ENCODE assay signal across 8 cellular contexts in the genomic region with DNA sequence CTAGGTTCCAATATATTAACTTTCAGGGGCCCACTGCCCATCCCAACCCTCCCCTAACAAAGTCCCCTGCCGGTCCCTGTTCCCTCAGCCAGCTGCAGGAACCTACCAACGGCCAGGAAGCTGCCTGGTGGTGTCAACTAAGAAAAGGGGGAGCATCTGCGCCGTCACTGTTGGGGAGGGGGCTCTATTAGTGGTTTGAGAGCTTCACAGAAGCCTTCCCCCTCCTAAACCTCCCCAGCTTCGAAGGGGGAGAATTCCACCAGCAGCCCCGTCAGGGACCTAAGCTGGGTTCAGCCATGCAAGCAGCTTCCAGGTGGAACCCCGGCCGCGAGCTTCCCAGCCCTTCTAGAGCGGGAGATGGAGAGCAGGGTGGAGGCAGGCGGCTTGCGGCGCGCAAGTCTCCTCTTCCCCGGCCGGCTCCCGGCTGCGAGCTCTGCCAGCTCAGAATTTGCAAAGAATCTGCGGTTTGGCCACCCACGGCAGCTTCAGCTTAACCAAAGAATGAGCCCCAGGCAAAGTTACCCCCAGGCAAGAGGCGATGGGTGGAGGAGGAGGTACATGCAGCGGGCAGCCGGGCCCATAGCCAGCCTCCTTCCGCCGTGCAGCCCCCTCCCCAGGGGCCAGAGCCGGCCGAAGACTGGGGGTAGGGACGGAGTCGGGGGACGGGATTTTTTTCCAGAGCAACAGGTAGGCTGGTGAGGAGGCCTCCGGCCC. TPM values are rescaled to one million over a fixed set of nuclear protein-coding genes. Genes with fewer than 3 reads are reported as not detected.
A peak's percentile ranks its signal among the peaks of the same experiment; 100 is the strongest.
DNase-seq lines count a peak whose midpoint lies in the region; ATAC-seq and TF ChIP-seq lines count a peak whose summit lies in the region.

No MANE protein-coding gene starts in this region.

- peak overlapping the region; percentile 84 for H2AFZ ChIP-seq in parathyroid adenoma

- TF ChIP-seq EP300 in tibial nerve (IDR thresholded peaks at IDR 0.05): no peak

- no peaks in the 10 kb centered on the region for H3K79me2 ChIP-seq in parathyroid adenoma

- TF ChIP-seq CTCF in 22Rv1 (IDR thresholded peaks at IDR 0.05): no peak
- no peak for TF ChIP-seq CTCF in parathyroid adenoma (IDR thresholded peaks at IDR 0.05)
- no peak for TF ChIP-seq CTCF in tibial nerve (IDR thresholded peaks at IDR 0.05)

- H3K9me3 ChIP-seq in parathyroid adenoma (ENCODE audit: control insufficient read depth, low read length) (no peaks in the 10 kb centered on the region), tibial nerve (no peaks in the 10 kb centered on the region)

- H3K27ac ChIP-seq in 22Rv1 (peak overlapping the region; percentile 90), parathyroid adenoma (peak overlapping the region; percentile 68), tibial nerve (peak overlapping the region; percentile 45 to 88 (median 80))

- no peaks in the 10 kb centered on the region for H3K27me3 ChIP-seq in parathyroid adenoma (ENCODE audit: control insufficient read depth, insufficient read depth, low read length)
- no peaks in the 10 kb centered on the region for H3K27me3 ChIP-seq in tibial nerve

- H3K9ac ChIP-seq in parathyroid adenoma: no peak overlapping the region

- H3K4me3 ChIP-seq in parathyroid adenoma (ENCODE audit: low read depth, low read length) (peak overlapping the region; percentile 65), tibial nerve (peak overlapping the region; percentile 53 to 64 (median 60))

- peak overlapping the region; percentile 87 for H3K4me2 ChIP-seq in parathyroid adenoma (ENCODE audit: low read length)

- H3K4me1 ChIP-seq in parathyroid adenoma (peaks cover 5% of the 10 kb centered on the region), tibial nerve (peaks cover 0 to 21% (median 8%) of the 10 kb centered on the region in 4 donors)

- 0 to 1% methylated on average over 30 to 31 of the region's 31 CpGs for WGBS in tibial nerve, 2 donors

- peak; percentile 82 for DNase-seq in RKO (ENCODE audit: low spot score)
- DNase-seq in activated gamma-delta T cell treated with Interleukin-2 at 50 U/mL for 16 hours: peak; percentile 60
- DNase-seq in globus pallidus (ENCODE audit: low spot score): peak; percentile 20
- DNase-seq in tibial nerve (ENCODE audit: low spot score in 2 of 2): peak in 1 of 2 donors; percentile 20

- H3K36me3 ChIP-seq in parathyroid adenoma (ENCODE audit: control insufficient read depth, insufficient read depth, low read length) (no peaks in the 10 kb centered on the region), tibial nerve (peaks cover 0 to 41% (median 0%) of the 10 kb centered on the region in 3 donors)

- ATAC-seq in GM18517 (IDR thresholded peaks at IDR 0.05; ENCODE audit: unreplicated experiment): peak; percentile 18
- peak; percentile 11 for ATAC-seq in HG03159 (IDR thresholded peaks at IDR 0.05; ENCODE audit: unreplicated experiment)

- no peak for TF ChIP-seq POLR2A in tibial nerve (IDR thresholded peaks at IDR 0.05)

RNA-seq across cellular contexts. Expression of gene DDX19A, which starts 33.7 kb away (rescaled TPM):
- total RNA-seq in tibial nerve: 10 to 100 TPM; 39.3 to 47.1 (median 45.2) TPM

RNA-seq across cellular contexts. Expression of gene ST3GAL2, which starts 58.5 kb away (rescaled TPM):
- total RNA-seq in tibial nerve: 10 to 100 TPM; 18.6 to 32.4 (median 23.6) TPM
